In the genomic region with DNA sequence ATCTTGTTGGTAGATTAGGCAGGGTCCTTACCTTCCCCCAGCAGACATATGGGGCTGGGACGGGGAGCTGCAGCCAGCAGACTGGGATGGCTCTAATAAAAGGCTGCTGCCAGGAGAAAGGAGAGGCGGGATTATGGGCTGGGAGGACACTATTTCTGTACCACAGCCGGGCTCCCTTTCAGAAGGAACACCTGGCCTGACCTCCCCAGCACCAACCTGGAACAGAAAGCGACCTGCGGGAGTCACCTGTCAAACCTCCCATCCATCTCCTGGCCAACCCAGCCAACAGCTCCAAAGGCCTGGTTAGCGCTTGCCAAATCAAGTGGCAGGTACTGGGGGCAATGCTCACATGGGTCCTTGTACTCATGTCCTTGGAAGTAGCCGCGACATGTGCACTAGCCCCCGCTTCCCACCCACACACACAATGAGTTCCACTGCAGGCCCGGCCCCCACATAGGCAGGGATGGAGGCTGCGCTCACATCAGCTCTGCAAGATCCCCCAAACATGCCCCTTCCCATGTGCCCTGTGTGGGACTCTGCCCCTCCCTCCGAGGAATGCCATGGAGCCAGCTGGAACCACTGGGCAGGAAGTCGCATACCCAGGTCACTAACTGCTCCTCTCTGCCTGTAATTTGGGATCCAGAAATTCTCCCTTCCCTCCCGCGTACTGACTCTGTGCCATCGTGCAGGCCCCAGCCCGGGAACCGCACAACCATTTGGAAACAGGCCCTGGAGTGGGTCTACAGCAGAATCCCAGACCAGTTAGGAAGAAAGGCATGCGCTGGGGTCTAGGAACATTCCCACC, we compare ENCODE assay signal across 13 cellular contexts.
A peak's percentile ranks its signal among the peaks of the same experiment; 100 is the strongest.
DNase-seq lines count a peak whose midpoint lies in the region; ATAC-seq, FAIRE-seq and TF ChIP-seq lines count a peak whose summit lies in the region.
"Had no signal": no experiment of that assay in that cellular context is flagged by ENCODE, and none has a peak within 500 bp of the region (broad histone marks: within the 10 kb centered on the region; RNA-seq: fewer than 3 reads in every experiment).

No MANE protein-coding gene starts in this region.

- no peak overlapping the region for H2BK120ac ChIP-seq in H1 (replicated peaks; ENCODE audit: low read depth, low read length)

- peaks cover 0 to 11% (median 5%) of the 10 kb centered on the region in 4 experiments; a peak in 6 of 7 replicates for H3K4me1 ChIP-seq in H1 (replicated peaks in 1 of 4; ENCODE audit: control insufficient read depth in 3 of 4, insufficient read depth in 4 of 4, low read length in 3 of 4)

- H3K79me2 ChIP-seq in H1 (ENCODE audit: control insufficient read depth in 1 of 2, insufficient read depth in 2 of 2, low read length in 2 of 2), result peaks cover 0 to 71% of the 10 kb centered on the region in 2 experiments; a peak in 2 of 4 replicates

- no peak for ATAC-seq in stimulated activated naive CD8-positive, alpha-beta T cell treated with anti-CD3 and anti-CD28 coated beads, Interleukin-15, amount 100 ng/mL, for 72 hours
- ATAC-seq in stimulated activated naive CD8-positive, alpha-beta T cell treated with anti-CD3 and anti-CD28 coated beads, Interleukin-15, Interleukin-2, amounts not matched to agents 100 U/mL and 50 U/mL, for 24 hours, result no peak
- ATAC-seq in GM18511 (IDR thresholded peaks at IDR 0.05; ENCODE audit: unreplicated experiment), result no peak
- ATAC-seq: mucosa of descending colon had no signal

- no peak for TF ChIP-seq EP300 in H1 (IDR thresholded peaks at IDR 0.05; ENCODE audit: borderline replicate concordance in 1 of 2, low read depth in 2 of 2, low read length in 2 of 2)

- no peak overlapping the region for H2AK5ac ChIP-seq in H1 (ENCODE audit: low read depth, low read length)

- no peak overlapping the region for H3K4me2 ChIP-seq in H1 (ENCODE audit: insufficient read depth in 1 of 2, low read depth in 2 of 2, low read length in 2 of 2)

- peaks cover 21% of the 10 kb centered on the region for H3K36me3 Mint-ChIP-seq in progenitor cell of endocrine pancreas (ENCODE audit: insufficient read depth)

- FAIRE-seq in H1 (lab: Jason Lieb, UNC) (no peak), GM19239 (lab: Jason Lieb, UNC) (no peak)

- H2BK20ac ChIP-seq in H1 (ENCODE audit: low read length), result no peak overlapping the region

- no peaks in the 10 kb centered on the region for H3K27me3 Mint-ChIP-seq in stimulated activated naive CD8-positive, alpha-beta T cell treated with anti-CD3 and anti-CD28 coated beads, Interleukin-15, amount 100 ng/mL, for 72 hours
- no peaks in the 10 kb centered on the region for H3K27me3 Mint-ChIP-seq in progenitor cell of endocrine pancreas

- no peaks in the 10 kb centered on the region for H3K9me3 ChIP-seq in H1 (ENCODE audit: insufficient read depth in 2 of 2, low read depth in 1 of 2, low read length in 1 of 2)
- H3K9me3 ChIP-seq: mucosa of descending colon had no signal

- H4K20me1 ChIP-seq in H1 (replicated peaks in 1 of 2; ENCODE audit: control insufficient read depth in 1 of 2, insufficient read depth in 2 of 2, low read length in 2 of 2), result peaks cover 18 to 27% of the 10 kb centered on the region in 2 experiments

- H3K23ac ChIP-seq in H1 (ENCODE audit: insufficient read length), result no peak overlapping the region

- H3K23me2 ChIP-seq in H1 (ENCODE audit: low read depth, low read length), result no peaks in the 10 kb centered on the region

- WGBS in H1 (ENCODE audit: extremely low coverage in 1 of 2, insufficient coverage in 1 of 2, insufficient read length in 1 of 2, insufficient replicate concordance in 2 of 2, low coverage in 1 of 2, low lambda C conversion rate in 2 of 2, missing lambda C conversion rate in 1 of 2), 2 experiments, result 90% methylated on average over 19 of the region's 19 CpGs; no CpG with 5 or more reads in 1 of the 2 experiments

- no peak for DNase-seq in stimulated activated naive CD8-positive, alpha-beta T cell treated with anti-CD3 and anti-CD28 coated beads, Interleukin-15, amount 100 ng/mL, for 72 hours
- no peak for DNase-seq in stimulated activated naive CD8-positive, alpha-beta T cell treated with anti-CD3 and anti-CD28 coated beads, Interleukin-15, Interleukin-2, amounts not matched to agents 100 U/mL and 50 U/mL, for 24 hours
- DNase-seq in H1 (ENCODE audit: low read depth in 1 of 2, low spot score in 2 of 2) (no peak), progenitor cell of endocrine pancreas (ENCODE audit: low spot score, unreplicated experiment) (no peak), DMS79 treated with DMSO at 0.1 percent for 48 hours (lab: John Stamatoyannopoulos, UW) (no peak), GM19239 (ENCODE audit: insufficient read length, low spot score) (no peak), NOMO-1 treated with DMSO at 0.1 percent for 48 hours (lab: John Stamatoyannopoulos, UW; ENCODE audit: unreplicated experiment) (no peak)
- DNase-seq: KBM-7; mucosa of descending colon; OCI-M1; stimulated activated CD4-positive, alpha-beta T cell treated with anti-CD3 and anti-CD28 coated beads, Interleukin-2, amount 100 ng/mL, for 48 hours had no signal

- CTCF ChIA-PET in H1 (lab: Charles Lee; ENCODE audit: partially characterized antibody), result interaction anchor here (0.8 to 2.2 kb wide), 5 partner anchors 9 to 421 kb away, joined by 3 to 8 read pairs (median 6); no protein-coding TSS in a partner anchor

- peaks cover 45 to 85% (median 66%) of the 10 kb centered on the region in 4 experiments for H3K36me3 ChIP-seq in H1 (ENCODE audit: control insufficient read depth in 2 of 4, insufficient read depth in 4 of 4, low read length in 3 of 4)

- H3K4me3 Mint-ChIP-seq in stimulated activated naive CD8-positive, alpha-beta T cell treated with anti-CD3 and anti-CD28 coated beads, Interleukin-15, amount 100 ng/mL, for 72 hours, result no peak overlapping the region
- no peak overlapping the region for H3K4me3 Mint-ChIP-seq in progenitor cell of endocrine pancreas (ENCODE audit: low read depth)

- H3K4me1 Mint-ChIP-seq in stimulated activated naive CD8-positive, alpha-beta T cell treated with anti-CD3 and anti-CD28 coated beads, Interleukin-15, amount 100 ng/mL, for 72 hours, result no peaks in the 10 kb centered on the region
- H3K4me1 Mint-ChIP-seq in progenitor cell of endocrine pancreas (ENCODE audit: low read depth), result peaks cover 20% of the 10 kb centered on the region

- H2BK12ac ChIP-seq in H1 (ENCODE audit: low read depth, low read length), result no peak overlapping the region

- TF ChIP-seq CTCF in H1 (IDR thresholded peaks at IDR 0.05; ENCODE audit: control extremely low read depth in 1 of 3, insufficient read depth in 1 of 3, low read depth in 1 of 3, low read length in 3 of 3) (no peak), progenitor cell of endocrine pancreas (IDR thresholded peaks at IDR 0.05; ENCODE audit: unreplicated experiment) (no peak)

- H3K27ac ChIP-seq in H1 (ENCODE audit: low read depth, low read length), result no peak overlapping the region
- H3K27ac ChIP-seq: brain microvascular endothelial cell had no signal

- H4K91ac ChIP-seq in H1 (replicated peaks; ENCODE audit: insufficient read length, low read length), result no peak overlapping the region

- no peak for TF ChIP-seq RAD21 in H1 (IDR thresholded peaks at IDR 0.05 in 1 of 2, conservative IDR thresholded peaks at IDR 0.05 in 1 of 2; ENCODE audit: low read depth in 2 of 2, low read length in 2 of 2)

- no peak overlapping the region for H3K9ac ChIP-seq in H1 (replicated peaks in 1 of 4; ENCODE audit: extremely low read depth in 1 of 4, low read depth in 3 of 4, low read length in 3 of 4)

- H3K27ac Mint-ChIP-seq in stimulated activated naive CD8-positive, alpha-beta T cell treated with anti-CD3 and anti-CD28 coated beads, Interleukin-15, amount 100 ng/mL, for 72 hours, result peak overlapping the region; percentile 54
- H3K27ac Mint-ChIP-seq in progenitor cell of endocrine pancreas, result peak overlapping the region; percentile 69

- H2BK5ac ChIP-seq in H1 (ENCODE audit: low read depth, low read length), result no peak overlapping the region

- no peak overlapping the region for H3K14ac ChIP-seq in H1 (ENCODE audit: insufficient read length)

- H3K4me3 ChIP-seq in H1 (ENCODE audit: extremely low read depth in 1 of 4, insufficient read depth in 2 of 4, low read depth in 3 of 4, low read length in 4 of 4), result no peak overlapping the region
- H3K4me3 ChIP-seq: mucosa of descending colon had no signal

- no peak overlapping the region for H3K56ac ChIP-seq in H1 (replicated peaks; ENCODE audit: insufficient read length, low read depth, low read length)

- no peak overlapping the region for H2AFZ ChIP-seq in H1 (ENCODE audit: low read length)

- POLR2A ChIA-PET in H1 (lab: Charles Lee; ENCODE audit: partially characterized antibody), result no interaction called here

- no peak overlapping the region for H2BK15ac ChIP-seq in H1 (ENCODE audit: low read length)

- peaks cover 0 to 6% of the 10 kb centered on the region in 2 donors for H3K9me3 Mint-ChIP-seq in stimulated activated naive CD8-positive, alpha-beta T cell treated with anti-CD3 and anti-CD28 coated beads, Interleukin-15, amount 100 ng/mL, for 72 hours
- no peaks in the 10 kb centered on the region for H3K9me3 Mint-ChIP-seq in progenitor cell of endocrine pancreas (ENCODE audit: low read depth)

- peaks cover 2% of the 10 kb centered on the region for H3K79me1 ChIP-seq in H1 (ENCODE audit: low read depth, low read length)

- no peak overlapping the region; the same call in 1 of the 2 replicates for H4K8ac ChIP-seq in H1 (ENCODE audit: extremely low read depth, insufficient read depth, low read length)

- TF ChIP-seq POLR2A in H1 (IDR thresholded peaks at IDR 0.05; ENCODE audit: control extremely low read depth in 1 of 2, low read depth in 2 of 2, low read length in 2 of 2), result no peak

- no peak overlapping the region for H4K5ac ChIP-seq in H1 (ENCODE audit: insufficient read length, low read depth, low read length)

- H3K4ac ChIP-seq in H1 (replicated peaks; ENCODE audit: insufficient read length, low read depth, low read length), result no peak overlapping the region

- H3K18ac ChIP-seq in H1 (ENCODE audit: extremely low read depth, low read length), result no peak overlapping the region

- no peaks in the 10 kb centered on the region for H3K27me3 ChIP-seq in H1 (replicated peaks in 1 of 4; ENCODE audit: control insufficient read depth in 3 of 4, extremely low read depth in 1 of 4, insufficient read depth in 3 of 4, low read length in 3 of 4)
- H3K27me3 ChIP-seq: brain microvascular endothelial cell had no signal

TF ChIP-seq in H1, 55 proteins besides CTCF, POLR2A, EP300 and RAD21:
- TF ChIP-seq SP1 (IDR thresholded peaks at IDR 0.05; ENCODE audit: low read depth, low read length) (no peak), TEAD4 (IDR thresholded peaks at IDR 0.05; ENCODE audit: low read depth, low read length) (0 out of 2 replicates have a peak, but pooled peaks have one; percentile 3)
